In the genomic region with DNA sequence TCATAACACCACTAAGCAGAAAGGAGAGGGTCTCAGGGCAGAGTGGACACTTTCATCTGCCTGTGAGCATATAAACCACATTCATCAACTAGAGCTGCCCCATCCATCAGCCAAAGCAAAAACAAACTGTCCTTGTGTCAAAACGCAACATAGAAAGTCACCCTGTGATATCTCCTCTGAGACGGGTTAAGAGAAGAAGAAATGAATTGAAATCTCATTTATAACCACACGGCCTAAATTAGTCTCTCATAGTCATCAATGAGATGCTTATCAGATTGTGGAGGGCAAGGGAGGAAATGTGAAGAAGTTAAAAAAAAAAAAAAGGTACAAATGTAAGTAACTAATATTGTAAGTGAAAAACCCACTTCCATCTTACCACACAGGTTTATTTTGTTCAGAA, we compare ENCODE assay signal across 13 cellular contexts.
DNase-seq lines count a peak whose midpoint lies in the region; ATAC-seq and TF ChIP-seq lines count a peak whose summit lies in the region.
"Had no signal": no experiment of that assay in that cellular context is flagged by ENCODE, and none has a peak within 500 bp of the region (broad histone marks: within the 10 kb centered on the region; RNA-seq: fewer than 3 reads in every experiment).

No MANE protein-coding gene starts in this region.

- TF ChIP-seq POLR2A in heart left ventricle (IDR thresholded peaks at IDR 0.05) (no peak), transverse colon (IDR thresholded peaks at IDR 0.05) (no peak)

- H3K9me3 ChIP-seq in neutrophil (no peaks in the 10 kb centered on the region), heart left ventricle (no peaks in the 10 kb centered on the region), transverse colon (no peaks in the 10 kb centered on the region)
- H3K9me3 ChIP-seq: uterus had no signal

- H3K4me3 Mint-ChIP-seq in activated CD4-positive, alpha-beta T cell treated with anti-CD3 and anti-CD28 coated beads, Interleukin-2, amount 10 ng/mL, durations not matched to agents 24 days and 14 days, result peak overlapping the region; percentile 38
- H3K4me3 Mint-ChIP-seq in activated naive CD8-positive, alpha-beta T cell treated with anti-CD3 and anti-CD28 coated beads for 36 hours, result no peak overlapping the region
- H3K4me3 Mint-ChIP-seq: brain had no signal

- H3K4me1 ChIP-seq in neutrophil (ENCODE audit: control insufficient read depth in 1 of 2, insufficient read depth in 1 of 2, low read depth in 1 of 2, low read length in 1 of 2), result peaks cover 11 to 16% of the 10 kb centered on the region in 2 experiments
- H3K4me1 ChIP-seq in heart left ventricle, result peaks cover 0 to 73% (median 23%) of the 10 kb centered on the region in 12 donors
- H3K4me1 ChIP-seq in transverse colon, result peaks cover 22 to 69% (median 23%) of the 10 kb centered on the region in 4 donors
- H3K4me1 ChIP-seq: uterus had no signal

- in situ Hi-C loops in transverse colon (cut with MboI; ENCODE audit: low pct_ligation_motif_present in 1 of 4, low pct_unique_long_range_greater_than_20kb in 1 of 4, low sequenced_read_pairs in 3 of 4), result no loop called here

- H3K27me3 Mint-ChIP-seq in activated CD4-positive, alpha-beta T cell treated with anti-CD3 and anti-CD28 coated beads, Interleukin-2, amount 10 ng/mL, durations not matched to agents 24 days and 14 days, result no peaks in the 10 kb centered on the region
- no peaks in the 10 kb centered on the region for H3K27me3 Mint-ChIP-seq in activated naive CD8-positive, alpha-beta T cell treated with anti-CD3 and anti-CD28 coated beads for 36 hours
- H3K27me3 Mint-ChIP-seq: brain had no signal

- no peaks in the 10 kb centered on the region for H3K9me3 Mint-ChIP-seq in activated CD4-positive, alpha-beta T cell treated with anti-CD3 and anti-CD28 coated beads, Interleukin-2, amount 10 ng/mL, durations not matched to agents 24 days and 14 days
- H3K9me3 Mint-ChIP-seq in activated naive CD8-positive, alpha-beta T cell treated with anti-CD3 and anti-CD28 coated beads for 36 hours, result peaks cover 1% of the 10 kb centered on the region

- DNase-seq in activated CD4-positive, alpha-beta T cell treated with anti-CD3 and anti-CD28 coated beads, Interleukin-2, amount 10 ng/mL, durations not matched to agents 24 days and 14 days, result peak; percentile 65
- no peak for DNase-seq in activated CD4-positive, alpha-beta T cell treated with anti-CD3 and anti-CD28 coated beads for 4 hours
- DNase-seq in activated naive CD8-positive, alpha-beta T cell treated with anti-CD3 and anti-CD28 coated beads for 36 hours, result no peak
- DNase-seq in germinal center (ENCODE audit: low spot score) (no peak), heart left ventricle (no peak), transverse colon (no peak)
- DNase-seq: DMS153, GM23248, small intestine, uterus had no signal

- peak overlapping the region; percentile 37 for H3K27ac ChIP-seq in neutrophil
- H3K27ac ChIP-seq in heart left ventricle, result no peak overlapping the region
- no peak overlapping the region for H3K27ac ChIP-seq in transverse colon
- H3K27ac ChIP-seq: GM23248, uterus had no signal

- TF ChIP-seq EP300 in transverse colon (IDR thresholded peaks at IDR 0.05; ENCODE audit: low read depth), result no peak

- H3K4me1 Mint-ChIP-seq in activated CD4-positive, alpha-beta T cell treated with anti-CD3 and anti-CD28 coated beads, Interleukin-2, amount 10 ng/mL, durations not matched to agents 24 days and 14 days, result peaks cover 64% of the 10 kb centered on the region
- peaks cover 79% of the 10 kb centered on the region for H3K4me1 Mint-ChIP-seq in activated naive CD8-positive, alpha-beta T cell treated with anti-CD3 and anti-CD28 coated beads for 36 hours

- peaks cover 8% of the 10 kb centered on the region for H3K36me3 Mint-ChIP-seq in activated CD4-positive, alpha-beta T cell treated with anti-CD3 and anti-CD28 coated beads, Interleukin-2, amount 10 ng/mL, durations not matched to agents 24 days and 14 days (ENCODE audit: low read depth)
- H3K36me3 Mint-ChIP-seq in activated naive CD8-positive, alpha-beta T cell treated with anti-CD3 and anti-CD28 coated beads for 36 hours, result peaks cover 9% of the 10 kb centered on the region

- intact Hi-C loops in activated CD4-positive, alpha-beta T cell treated with anti-CD3 and anti-CD28 coated beads, Interleukin-2, amount 10 ng/mL, durations not matched to agents 24 days and 14 days (cut with micrococcal nuclease), result loop anchor here (1.0 to 10.0 kb wide), 5 partner anchors 11 to 248 kb away; partner anchors contain the start of gene BUD13
- intact Hi-C loops in heart left ventricle (cut with DNase I) (loop anchor here in 1 of 10 donors (10.0 kb wide), 1 partner anchor 72 kb away; the partner anchor contains the start of gene SIK3), transverse colon (cut with DNase I; ENCODE audit: low total_unique reads) (no loop called here)

- no peaks in the 10 kb centered on the region for H3K36me3 ChIP-seq in neutrophil
- H3K36me3 ChIP-seq in heart left ventricle, result no peaks in the 10 kb centered on the region
- H3K36me3 ChIP-seq in transverse colon, result no peaks in the 10 kb centered on the region
- H3K36me3 ChIP-seq: uterus had no signal

- no peak overlapping the region for H3K4me3 ChIP-seq in neutrophil (ENCODE audit: low read depth in 1 of 2, low read length in 1 of 2)
- no peak overlapping the region for H3K4me3 ChIP-seq in heart left ventricle
- no peak overlapping the region for H3K4me3 ChIP-seq in transverse colon
- H3K4me3 ChIP-seq: GM23248, uterus had no signal

- WGBS in heart left ventricle, 4 donors, result 39 to 57% (median 49%) methylated on average over 3 of the region's 3 CpGs
- WGBS in transverse colon (ENCODE audit: low coverage in 1 of 2), 2 donors, result 68 to 100% methylated on average over 3 of the region's 3 CpGs

- H3K27me3 ChIP-seq in neutrophil, result no peaks in the 10 kb centered on the region
- no peaks in the 10 kb centered on the region for H3K27me3 ChIP-seq in heart left ventricle
- no peaks in the 10 kb centered on the region for H3K27me3 ChIP-seq in transverse colon
- H3K27me3 ChIP-seq: uterus had no signal

- ATAC-seq in HG02610 (IDR thresholded peaks at IDR 0.05; ENCODE audit: unreplicated experiment), result peak; percentile 35
- ATAC-seq in heart left ventricle, result no peak

- peak overlapping the region; percentile 80 for H3K27ac Mint-ChIP-seq in activated CD4-positive, alpha-beta T cell treated with anti-CD3 and anti-CD28 coated beads, Interleukin-2, amount 10 ng/mL, durations not matched to agents 24 days and 14 days
- peak overlapping the region; percentile 52 for H3K27ac Mint-ChIP-seq in activated naive CD8-positive, alpha-beta T cell treated with anti-CD3 and anti-CD28 coated beads for 36 hours

- no peak for TF ChIP-seq CTCF in neutrophil (IDR thresholded peaks at IDR 0.05)
- no peak for TF ChIP-seq CTCF in heart left ventricle (IDR thresholded peaks at IDR 0.05)
- no peak for TF ChIP-seq CTCF in transverse colon (IDR thresholded peaks at IDR 0.05)
